Comparison of ENCODE assay signal across 1 cellular context in the genomic region with DNA sequence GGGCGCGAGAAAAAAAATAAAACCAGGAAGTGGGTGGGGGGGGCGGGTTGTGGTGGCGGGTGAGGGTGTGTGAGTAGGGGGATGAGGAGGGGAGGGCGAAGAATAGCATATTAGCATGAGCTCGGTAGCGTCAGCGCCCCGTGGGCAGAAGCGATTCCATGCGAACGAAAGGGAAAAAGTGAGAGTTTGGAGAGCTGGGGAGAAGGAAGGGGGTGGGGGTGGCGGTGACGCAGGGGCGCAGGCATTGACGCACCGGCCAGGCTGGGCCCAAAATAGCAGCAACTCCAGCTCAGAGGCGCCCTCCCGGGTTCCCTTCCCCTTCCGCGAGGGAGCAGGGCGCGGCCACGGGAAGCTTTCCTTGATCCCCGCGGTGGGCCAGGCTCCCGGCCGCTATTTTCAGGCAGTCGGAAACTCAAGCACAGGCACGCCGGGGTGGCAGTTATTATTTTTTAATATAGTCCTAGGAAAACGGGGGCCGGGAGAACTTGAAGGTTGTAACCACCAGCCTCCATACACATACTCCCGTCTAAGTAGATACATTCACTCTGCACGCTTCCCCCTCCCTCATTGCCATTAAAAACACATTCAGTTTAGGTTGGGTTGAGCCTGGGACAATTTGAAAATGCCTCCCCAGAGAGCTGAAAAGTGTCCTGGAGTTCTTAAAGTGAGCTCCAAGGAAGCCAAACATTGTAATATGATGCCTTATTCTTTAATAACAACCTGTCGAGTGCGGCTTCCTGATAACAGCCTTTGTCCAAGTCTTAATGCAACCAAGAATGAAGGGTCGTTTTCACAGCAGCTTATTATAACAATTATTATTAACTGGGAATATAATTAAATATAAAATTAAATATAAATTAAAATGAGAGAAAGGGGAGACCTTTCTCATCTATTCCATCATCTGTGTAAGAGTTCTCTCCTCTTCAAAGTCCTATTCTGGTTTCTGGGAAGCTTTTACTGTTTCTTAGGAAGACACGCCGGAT.
TF ChIP-seq lines count a peak whose summit lies in the region.

No MANE protein-coding gene starts in this region.

TF ChIP-seq in HepG2, 621 proteins besides CTCF, POLR2A, EP300 and RAD21 (continued from another document and continues in another):
- TF ChIP-seq DNMT1 (CRISPR knock-in tag; IDR thresholded peaks at IDR 0.05) (no peak), ISL2 (CRISPR knock-in tag; IDR thresholded peaks at IDR 0.05) (no peak), ZNF530 (CRISPR knock-in tag; IDR thresholded peaks at IDR 0.05; ENCODE audit: low read depth) (no peak), MEIS2 (CRISPR knock-in tag; IDR thresholded peaks at IDR 0.05) (no peak), ARHGAP35 (CRISPR knock-in tag; IDR thresholded peaks at IDR 0.05; ENCODE audit: borderline replicate concordance) (no peak), CC2D1A (CRISPR knock-in tag; IDR thresholded peaks at IDR 0.05) (no peak), ZNF777 (CRISPR knock-in tag; IDR thresholded peaks at IDR 0.05) (peak; percentile 69), ZNF775 (CRISPR knock-in tag; IDR thresholded peaks at IDR 0.05; ENCODE audit: borderline replicate concordance) (peak; percentile 87; the same call in 1 of the 2 replicates), HNRNPUL1 (IDR thresholded peaks at IDR 0.05; ENCODE audit: low read depth, low read length) (no peak), ZNF343 (CRISPR knock-in tag; IDR thresholded peaks at IDR 0.05) (no peak), NPAS2 (CRISPR knock-in tag; IDR thresholded peaks at IDR 0.05; ENCODE audit: borderline replicate concordance) (no peak), ZFP36 (IDR thresholded peaks at IDR 0.05; ENCODE audit: borderline replicate concordance, low read depth, low read length, partially characterized antibody) (no peak), BHLHE40 (IDR thresholded peaks at IDR 0.05; ENCODE audit: low read length) (no peak), ZNF614 (CRISPR knock-in tag; IDR thresholded peaks at IDR 0.05; ENCODE audit: borderline replicate concordance) (no peak), KDM5A (IDR thresholded peaks at IDR 0.05; ENCODE audit: borderline replicate concordance, low read length) (no peak), RFXAP (CRISPR knock-in tag; IDR thresholded peaks at IDR 0.05; ENCODE audit: borderline replicate concordance) (0 out of 2 replicates have a peak, but pooled peaks have one; percentile 30), ZNF780A (CRISPR knock-in tag; IDR thresholded peaks at IDR 0.05) (no peak), ZNF292 (CRISPR knock-in tag; IDR thresholded peaks at IDR 0.05; ENCODE audit: borderline replicate concordance, low read depth) (no peak), HNF4G (IDR thresholded peaks at IDR 0.05; ENCODE audit: borderline replicate concordance, low read depth, low read length) (no peak), HNF4G (CRISPR knock-in tag; IDR thresholded peaks at IDR 0.05; ENCODE audit: borderline replicate concordance, low read depth) (0 out of 2 replicates have a peak, but pooled peaks have one; percentile 9), ZNF263 (CRISPR knock-in tag; IDR thresholded peaks at IDR 0.05) (no peak), WIZ (CRISPR knock-in tag; IDR thresholded peaks at IDR 0.05) (no peak), ZNF776 (CRISPR knock-in tag; IDR thresholded peaks at IDR 0.05) (no peak), TIGD3 (CRISPR knock-in tag; IDR thresholded peaks at IDR 0.05; ENCODE audit: borderline replicate concordance) (no peak), ZBTB7A (CRISPR knock-in tag; IDR thresholded peaks at IDR 0.05) (no peak), IRF9 (CRISPR knock-in tag; IDR thresholded peaks at IDR 0.05; ENCODE audit: borderline replicate concordance) (no peak), XRCC5 (optimal IDR thresholded peaks at IDR 0.05; ENCODE audit: low read length) (peak; percentile 24), CREB1 (IDR thresholded peaks at IDR 0.05) (no peak), CREB1 (CRISPR knock-in tag; IDR thresholded peaks at IDR 0.05) (peak; percentile 30; the same call in 1 of the 2 replicates), ZNF329 (CRISPR knock-in tag; IDR thresholded peaks at IDR 0.05; ENCODE audit: low read depth) (no peak), ZNF501 (CRISPR knock-in tag; IDR thresholded peaks at IDR 0.05) (no peak), MED8 (CRISPR knock-in tag; IDR thresholded peaks at IDR 0.05; ENCODE audit: insufficient replicate concordance) (no peak), ZSCAN21 (CRISPR knock-in tag; IDR thresholded peaks at IDR 0.05; ENCODE audit: borderline replicate concordance) (no peak), MTERF4 (CRISPR knock-in tag; IDR thresholded peaks at IDR 0.05) (no peak), ZNF800 (CRISPR knock-in tag; IDR thresholded peaks at IDR 0.05) (0 out of 2 replicates have a peak, but pooled peaks have one; percentile 14), ZBTB42 (CRISPR knock-in tag; IDR thresholded peaks at IDR 0.05) (no peak), ZBTB3 (CRISPR knock-in tag; IDR thresholded peaks at IDR 0.05; ENCODE audit: borderline replicate concordance, low read depth) (no peak), ZNF234 (CRISPR knock-in tag; conservative IDR thresholded peaks at IDR 0.05) (no peak), HMG20B (CRISPR knock-in tag; conservative IDR thresholded peaks at IDR 0.05) (no peak), KDM3A (CRISPR knock-in tag; IDR thresholded peaks at IDR 0.05; ENCODE audit: low read depth) (no peak)
- TF ChIP-seq, protein P1, sequence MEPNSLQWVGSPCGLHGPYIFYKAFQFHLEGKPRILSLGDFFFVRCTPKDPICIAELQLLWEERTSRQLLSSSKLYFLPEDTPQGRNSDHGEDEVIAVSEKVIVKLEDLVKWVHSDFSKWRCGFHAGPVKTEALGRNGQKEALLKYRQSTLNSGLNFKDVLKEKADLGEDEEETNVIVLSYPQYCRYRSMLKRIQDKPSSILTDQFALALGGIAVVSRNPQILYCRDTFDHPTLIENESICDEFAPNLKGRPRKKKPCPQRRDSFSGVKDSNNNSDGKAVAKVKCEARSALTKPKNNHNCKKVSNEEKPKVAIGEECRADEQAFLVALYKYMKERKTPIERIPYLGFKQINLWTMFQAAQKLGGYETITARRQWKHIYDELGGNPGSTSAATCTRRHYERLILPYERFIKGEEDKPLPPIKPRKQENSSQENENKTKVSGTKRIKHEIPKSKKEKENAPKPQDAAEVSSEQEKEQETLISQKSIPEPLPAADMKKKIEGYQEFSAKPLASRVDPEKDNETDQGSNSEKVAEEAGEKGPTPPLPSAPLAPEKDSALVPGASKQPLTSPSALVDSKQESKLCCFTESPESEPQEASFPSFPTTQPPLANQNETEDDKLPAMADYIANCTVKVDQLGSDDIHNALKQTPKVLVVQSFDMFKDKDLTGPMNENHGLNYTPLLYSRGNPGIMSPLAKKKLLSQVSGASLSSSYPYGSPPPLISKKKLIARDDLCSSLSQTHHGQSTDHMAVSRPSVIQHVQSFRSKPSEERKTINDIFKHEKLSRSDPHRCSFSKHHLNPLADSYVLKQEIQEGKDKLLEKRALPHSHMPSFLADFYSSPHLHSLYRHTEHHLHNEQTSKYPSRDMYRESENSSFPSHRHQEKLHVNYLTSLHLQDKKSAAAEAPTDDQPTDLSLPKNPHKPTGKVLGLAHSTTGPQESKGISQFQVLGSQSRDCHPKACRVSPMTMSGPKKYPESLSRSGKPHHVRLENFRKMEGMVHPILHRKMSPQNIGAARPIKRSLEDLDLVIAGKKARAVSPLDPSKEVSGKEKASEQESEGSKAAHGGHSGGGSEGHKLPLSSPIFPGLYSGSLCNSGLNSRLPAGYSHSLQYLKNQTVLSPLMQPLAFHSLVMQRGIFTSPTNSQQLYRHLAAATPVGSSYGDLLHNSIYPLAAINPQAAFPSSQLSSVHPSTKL (CRISPR knock-in tag; IDR thresholded peaks at IDR 0.05): no peak
- TF ChIP-seq, protein P2, sequence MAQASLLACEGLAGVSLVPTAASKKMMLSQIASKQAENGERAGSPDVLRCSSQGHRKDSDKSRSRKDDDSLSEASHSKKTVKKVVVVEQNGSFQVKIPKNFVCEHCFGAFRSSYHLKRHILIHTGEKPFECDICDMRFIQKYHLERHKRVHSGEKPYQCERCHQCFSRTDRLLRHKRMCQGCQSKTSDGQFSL (CRISPR knock-in tag; IDR thresholded peaks at IDR 0.05): peak; percentile 83; the same call in 1 of the 2 replicates
- TF ChIP-seq, protein P3, sequence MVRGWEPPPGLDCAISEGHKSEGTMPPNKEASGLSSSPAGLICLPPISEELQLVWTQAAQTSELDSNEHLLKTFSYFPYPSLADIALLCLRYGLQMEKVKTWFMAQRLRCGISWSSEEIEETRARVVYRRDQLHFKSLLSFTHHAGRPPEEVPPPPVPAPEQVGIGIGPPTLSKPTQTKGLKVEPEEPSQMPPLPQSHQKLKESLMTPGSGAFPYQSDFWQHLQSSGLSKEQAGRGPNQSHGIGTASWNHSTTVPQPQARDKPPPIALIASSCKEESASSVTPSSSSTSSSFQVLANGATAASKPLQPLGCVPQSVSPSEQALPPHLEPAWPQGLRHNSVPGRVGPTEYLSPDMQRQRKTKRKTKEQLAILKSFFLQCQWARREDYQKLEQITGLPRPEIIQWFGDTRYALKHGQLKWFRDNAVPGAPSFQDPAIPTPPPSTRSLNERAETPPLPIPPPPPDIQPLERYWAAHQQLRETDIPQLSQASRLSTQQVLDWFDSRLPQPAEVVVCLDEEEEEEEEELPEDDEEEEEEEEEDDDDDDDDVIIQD (CRISPR knock-in tag; IDR thresholded peaks at IDR 0.05; ENCODE audit: low read depth): no peak
- TF ChIP-seq, protein P4, sequence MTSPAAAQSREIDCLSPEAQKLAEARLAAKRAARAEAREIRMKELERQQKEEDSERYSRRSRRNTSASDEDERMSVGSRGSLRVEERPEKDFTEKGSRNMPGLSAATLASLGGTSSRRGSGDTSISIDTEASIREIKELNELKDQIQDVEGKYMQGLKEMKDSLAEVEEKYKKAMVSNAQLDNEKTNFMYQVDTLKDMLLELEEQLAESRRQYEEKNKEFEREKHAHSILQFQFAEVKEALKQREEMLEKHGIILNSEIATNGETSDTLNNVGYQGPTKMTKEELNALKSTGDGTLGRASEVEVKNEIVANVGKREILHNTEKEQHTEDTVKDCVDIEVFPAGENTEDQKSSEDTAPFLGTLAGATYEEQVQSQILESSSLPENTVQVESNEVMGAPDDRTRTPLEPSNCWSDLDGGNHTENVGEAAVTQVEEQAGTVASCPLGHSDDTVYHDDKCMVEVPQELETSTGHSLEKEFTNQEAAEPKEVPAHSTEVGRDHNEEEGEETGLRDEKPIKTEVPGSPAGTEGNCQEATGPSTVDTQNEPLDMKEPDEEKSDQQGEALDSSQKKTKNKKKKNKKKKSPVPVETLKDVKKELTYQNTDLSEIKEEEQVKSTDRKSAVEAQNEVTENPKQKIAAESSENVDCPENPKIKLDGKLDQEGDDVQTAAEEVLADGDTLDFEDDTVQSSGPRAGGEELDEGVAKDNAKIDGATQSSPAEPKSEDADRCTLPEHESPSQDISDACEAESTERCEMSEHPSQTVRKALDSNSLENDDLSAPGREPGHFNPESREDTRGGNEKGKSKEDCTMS (CRISPR knock-in tag; conservative IDR thresholded peaks at IDR 0.05): no peak
- TF ChIP-seq, protein P5, sequence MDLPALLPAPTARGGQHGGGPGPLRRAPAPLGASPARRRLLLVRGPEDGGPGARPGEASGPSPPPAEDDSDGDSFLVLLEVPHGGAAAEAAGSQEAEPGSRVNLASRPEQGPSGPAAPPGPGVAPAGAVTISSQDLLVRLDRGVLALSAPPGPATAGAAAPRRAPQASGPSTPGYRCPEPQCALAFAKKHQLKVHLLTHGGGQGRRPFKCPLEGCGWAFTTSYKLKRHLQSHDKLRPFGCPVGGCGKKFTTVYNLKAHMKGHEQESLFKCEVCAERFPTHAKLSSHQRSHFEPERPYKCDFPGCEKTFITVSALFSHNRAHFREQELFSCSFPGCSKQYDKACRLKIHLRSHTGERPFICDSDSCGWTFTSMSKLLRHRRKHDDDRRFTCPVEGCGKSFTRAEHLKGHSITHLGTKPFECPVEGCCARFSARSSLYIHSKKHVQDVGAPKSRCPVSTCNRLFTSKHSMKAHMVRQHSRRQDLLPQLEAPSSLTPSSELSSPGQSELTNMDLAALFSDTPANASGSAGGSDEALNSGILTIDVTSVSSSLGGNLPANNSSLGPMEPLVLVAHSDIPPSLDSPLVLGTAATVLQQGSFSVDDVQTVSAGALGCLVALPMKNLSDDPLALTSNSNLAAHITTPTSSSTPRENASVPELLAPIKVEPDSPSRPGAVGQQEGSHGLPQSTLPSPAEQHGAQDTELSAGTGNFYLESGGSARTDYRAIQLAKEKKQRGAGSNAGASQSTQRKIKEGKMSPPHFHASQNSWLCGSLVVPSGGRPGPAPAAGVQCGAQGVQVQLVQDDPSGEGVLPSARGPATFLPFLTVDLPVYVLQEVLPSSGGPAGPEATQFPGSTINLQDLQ (CRISPR knock-in tag; IDR thresholded peaks at IDR 0.05): no peak
